ENCODE assay signal across 27 cellular contexts in genomic region chr3:116030131-116030850, GRCh38.
"Had no signal": no experiment of that assay in that cellular context is flagged by ENCODE, and none has a peak within 500 bp of the region (broad histone marks: within the 10 kb centered on the region; RNA-seq: fewer than 3 reads in every experiment).

No MANE protein-coding gene starts in this region.

- H3K27me3 Mint-ChIP-seq: activated naive CD8-positive, alpha-beta T cell treated with anti-CD3 and anti-CD28 coated beads for 36 hours; dendritic cell treated with granulocyte-macrophage colony-stimulating factor and Interleukin-4, amounts not matched to agents 40 ng/mL and 50 ng/mL, for 4 days; naive thymus-derived CD8-positive, alpha-beta T cell; stimulated activated naive CD8-positive, alpha-beta T cell treated with anti-CD3 and anti-CD28 coated beads, Interleukin-15, amount 100 ng/mL, for 72 hours had no signal

- H3K4me1 Mint-ChIP-seq: activated naive CD8-positive, alpha-beta T cell treated with anti-CD3 and anti-CD28 coated beads for 36 hours; naive thymus-derived CD8-positive, alpha-beta T cell; stimulated activated effector memory CD8-positive, alpha-beta T cell treated with anti-CD3 and anti-CD28 coated beads, Interleukin-12 subunit alpha, Interleukin-12 subunit beta, amount 100 ng/mL, for 72 hours; stimulated activated naive CD8-positive, alpha-beta T cell treated with anti-CD3 and anti-CD28 coated beads, Interleukin-15, amount 100 ng/mL, for 72 hours had no signal

- H3K4me3 Mint-ChIP-seq: activated naive CD4-positive, alpha-beta T cell treated with anti-CD3 and anti-CD28 coated beads for 36 hours; activated naive CD8-positive, alpha-beta T cell treated with anti-CD3 and anti-CD28 coated beads for 36 hours; dendritic cell treated with granulocyte-macrophage colony-stimulating factor and Interleukin-4, amounts not matched to agents 40 ng/mL and 50 ng/mL, for 4 days; naive thymus-derived CD8-positive, alpha-beta T cell; neural crest cell; stimulated activated effector memory CD8-positive, alpha-beta T cell treated with anti-CD3 and anti-CD28 coated beads, Interleukin-12 subunit alpha, Interleukin-12 subunit beta, amount 100 ng/mL, for 72 hours; stimulated activated naive CD8-positive, alpha-beta T cell treated with anti-CD3 and anti-CD28 coated beads, Interleukin-15, amount 100 ng/mL, for 72 hours; T-helper 2 cell treated with Interferon-gamma antibody and Interleukin-4, amounts not matched to agents 5 μg/mL and 100 μg/mL, for 36 hours had no signal

- H3K9me3 Mint-ChIP-seq: activated naive CD4-positive, alpha-beta T cell treated with anti-CD3 and anti-CD28 coated beads for 36 hours; activated naive CD8-positive, alpha-beta T cell treated with anti-CD3 and anti-CD28 coated beads for 36 hours; dendritic cell treated with granulocyte-macrophage colony-stimulating factor and Interleukin-4, amounts not matched to agents 40 ng/mL and 50 ng/mL, for 4 days; stimulated activated naive CD8-positive, alpha-beta T cell treated with anti-CD3 and anti-CD28 coated beads, Interleukin-15, amount 100 ng/mL, for 72 hours; T-helper 2 cell treated with Interferon-gamma antibody and Interleukin-4, amounts not matched to agents 5 μg/mL and 100 μg/mL, for 36 hours had no signal

- ATAC-seq: activated CD4-positive, CD25-positive, alpha-beta regulatory T cell treated with anti-CD3 and anti-CD28 coated beads, Interleukin-2, amount 50 U/mL, for 24 hours; heart right ventricle; left lung; lower lobe of right lung; naive thymus-derived CD8-positive, alpha-beta T cell; stimulated activated effector memory CD8-positive, alpha-beta T cell treated with anti-CD3 and anti-CD28 coated beads, Interleukin-12 subunit alpha, Interleukin-12 subunit beta, amount 100 ng/mL, for 72 hours; stimulated activated naive CD8-positive, alpha-beta T cell treated with anti-CD3 and anti-CD28 coated beads, Interleukin-15, amount 100 ng/mL, for 72 hours; upper lobe of right lung had no signal

- H3K27ac Mint-ChIP-seq: activated naive CD4-positive, alpha-beta T cell treated with anti-CD3 and anti-CD28 coated beads for 36 hours; activated naive CD8-positive, alpha-beta T cell treated with anti-CD3 and anti-CD28 coated beads for 36 hours; dendritic cell treated with granulocyte-macrophage colony-stimulating factor and Interleukin-4, amounts not matched to agents 40 ng/mL and 50 ng/mL, for 4 days; naive thymus-derived CD8-positive, alpha-beta T cell; stimulated activated effector memory CD8-positive, alpha-beta T cell treated with anti-CD3 and anti-CD28 coated beads, Interleukin-12 subunit alpha, Interleukin-12 subunit beta, amount 100 ng/mL, for 72 hours; stimulated activated naive CD8-positive, alpha-beta T cell treated with anti-CD3 and anti-CD28 coated beads, Interleukin-15, amount 100 ng/mL, for 72 hours; T-helper 2 cell treated with Interferon-gamma antibody and Interleukin-4, amounts not matched to agents 5 μg/mL and 100 μg/mL, for 36 hours had no signal

- H3K36me3 Mint-ChIP-seq: activated naive CD8-positive, alpha-beta T cell treated with anti-CD3 and anti-CD28 coated beads for 36 hours; naive thymus-derived CD8-positive, alpha-beta T cell; stimulated activated effector memory CD8-positive, alpha-beta T cell treated with anti-CD3 and anti-CD28 coated beads, Interleukin-12 subunit alpha, Interleukin-12 subunit beta, amount 100 ng/mL, for 72 hours had no signal

- DNase-seq: activated CD4-positive, alpha-beta T cell treated with anti-CD3 and anti-CD28 coated beads for 48 hours; activated CD4-positive, alpha-beta T cell treated with anti-CD3 and anti-CD28 coated beads, Interleukin-2, amount 50 U/mL, for 48 hours; activated CD8-positive, alpha-beta memory T cell treated with anti-CD3 and anti-CD28 coated beads for 24 hours; activated effector memory CD4-positive, alpha-beta T cell treated with anti-CD3 and anti-CD28 coated beads, Interleukin-2, amount 50 U/mL, for 16 hours; activated naive CD4-positive, alpha-beta T cell treated with anti-CD3 and anti-CD28 coated beads for 36 hours; activated naive CD8-positive, alpha-beta T cell treated with anti-CD3 and anti-CD28 coated beads for 36 hours; brain microvascular endothelial cell; foreskin melanocyte; heart right ventricle; kidney glomerular epithelial cell; left lung; lower lobe of right lung; mesenchymal stem cell; naive thymus-derived CD8-positive, alpha-beta T cell; nucleus accumbens; pancreas; retina; sigmoid colon; small intestine; stimulated activated CD4-positive, alpha-beta T cell treated with anti-CD3 and anti-CD28 coated beads, Interleukin-4, amount 100 ng/mL, for 24 hours; stimulated activated naive CD8-positive, alpha-beta T cell treated with anti-CD3 and anti-CD28 coated beads, Interleukin-15, amount 100 ng/mL, for 72 hours; upper lobe of right lung had no signal
